ENCODE assay signal across 9 cellular contexts in the genomic region with DNA sequence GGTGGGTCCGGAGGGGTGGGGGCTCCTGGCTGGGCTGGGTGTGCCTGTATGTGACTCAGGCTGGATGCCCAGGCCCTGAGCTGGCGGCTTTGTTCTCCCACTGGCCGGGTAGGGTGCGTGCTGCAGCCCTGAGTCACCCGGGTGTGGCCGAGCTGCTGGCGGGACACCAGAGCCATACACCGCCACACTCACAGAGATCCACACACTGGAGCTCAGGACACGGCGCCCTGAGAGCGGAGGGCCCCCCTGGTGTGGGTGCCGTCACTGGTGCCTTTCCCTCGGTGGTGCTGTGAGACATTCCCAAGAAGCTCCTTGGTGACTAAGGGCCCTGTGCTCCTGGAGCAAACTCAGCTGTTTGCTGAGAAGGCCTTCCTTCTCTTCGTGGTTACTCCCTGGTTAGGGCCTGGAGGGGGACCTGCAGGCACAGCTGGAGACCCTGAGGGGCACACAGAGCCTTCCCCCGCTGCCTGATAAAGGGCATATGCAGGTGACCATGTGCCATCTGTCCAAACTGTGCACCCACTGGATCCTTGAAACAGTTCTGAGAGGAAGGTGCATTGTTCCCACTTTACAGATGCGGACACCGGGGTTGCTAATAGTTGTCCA. TPM values are rescaled to one million over a fixed set of nuclear protein-coding genes. Genes with fewer than 3 reads are reported as not detected.
A peak's percentile ranks its signal among the peaks of the same experiment; 100 is the strongest.
DNase-seq lines count a peak whose midpoint lies in the region; TF ChIP-seq lines count a peak whose summit lies in the region.
"Had no signal": no experiment of that assay in that cellular context is flagged by ENCODE, and none has a peak within 500 bp of the region (broad histone marks: within the 10 kb centered on the region; RNA-seq: fewer than 3 reads in every experiment).

No MANE protein-coding gene starts in this region.

- H3K4me1 ChIP-seq in testis, result peaks cover 44% of the 10 kb centered on the region

- no peak for TF ChIP-seq POLR2A in testis (IDR thresholded peaks at IDR 0.05)

- DNase-seq in HPDE6-E6E7 (ENCODE audit: extremely low spot score) (peak; percentile 92), astrocyte of the hippocampus (ENCODE audit: low read depth, low spot score) (peak; percentile 99), iPS-NIHi7 (ENCODE audit: extremely low spot score) (peak; percentile 45), testis (peak; percentile 81), NCI-H1417 treated with DMSO at 0.1 percent for 48 hours (lab: John Stamatoyannopoulos, UW) (no peak), NOMO-1 (lab: John Stamatoyannopoulos, UW; ENCODE audit: unreplicated experiment in 2 of 2) (no peak), NCI-H2171 treated with DMSO at 0.1 percent for 48 hours (lab: John Stamatoyannopoulos, UW) (no peak)
- no peak for DNase-seq in activated naive CD4-positive, alpha-beta T cell (lab: John Stamatoyannopoulos, UW)

- no peak overlapping the region for H3K4me3 ChIP-seq in testis

- intact Hi-C loops in testis (cut with DNase I; ENCODE audit: low total_unique reads), result no loop called here

- 68 to 94% methylated on average over 3 to 14 of the region's 17 CpGs for WGBS in testis, 2 donors

- no peaks in the 10 kb centered on the region for H3K36me3 ChIP-seq in testis (ENCODE audit: low read depth, missing control alignments)

- H3K27ac ChIP-seq in testis, result peak overlapping the region; percentile 60 to 82

- H3K27me3 ChIP-seq in testis, result no peaks in the 10 kb centered on the region

- no peak for TF ChIP-seq CTCF in testis (IDR thresholded peaks at IDR 0.05)

- no peaks in the 10 kb centered on the region for H3K9me3 ChIP-seq in testis

RNA-seq across cellular contexts. Expression of gene KRT80, which starts 44.3 kb away (rescaled TPM):
- under 1 TPM; 0.50 to 0.94 TPM for total RNA-seq in testis
- polyA plus RNA-seq in testis (ENCODE audit: insufficient read depth, low read depth, low replicate concordance), result 1.0 TPM
- polyA plus RNA-seq: IgD-negative memory B cell had no signal

Comparison
In these comparisons a context has a peak if more than half of its experiments do, and no peak if none do; other contexts are left out.
1. DNase-seq: peak in HPDE6-E6E7 (single experiment), astrocyte of the hippocampus (single experiment), iPS-NIHi7 (single experiment) and testis (single experiment); none in activated naive CD4-positive, alpha-beta T cell (0 of 4), NCI-H1417 treated with DMSO at 0.1 percent for 48 hours (single experiment), NOMO-1 (0 of 2) and NCI-H2171 treated with DMSO at 0.1 percent for 48 hours (single experiment).